In the genomic region with DNA sequence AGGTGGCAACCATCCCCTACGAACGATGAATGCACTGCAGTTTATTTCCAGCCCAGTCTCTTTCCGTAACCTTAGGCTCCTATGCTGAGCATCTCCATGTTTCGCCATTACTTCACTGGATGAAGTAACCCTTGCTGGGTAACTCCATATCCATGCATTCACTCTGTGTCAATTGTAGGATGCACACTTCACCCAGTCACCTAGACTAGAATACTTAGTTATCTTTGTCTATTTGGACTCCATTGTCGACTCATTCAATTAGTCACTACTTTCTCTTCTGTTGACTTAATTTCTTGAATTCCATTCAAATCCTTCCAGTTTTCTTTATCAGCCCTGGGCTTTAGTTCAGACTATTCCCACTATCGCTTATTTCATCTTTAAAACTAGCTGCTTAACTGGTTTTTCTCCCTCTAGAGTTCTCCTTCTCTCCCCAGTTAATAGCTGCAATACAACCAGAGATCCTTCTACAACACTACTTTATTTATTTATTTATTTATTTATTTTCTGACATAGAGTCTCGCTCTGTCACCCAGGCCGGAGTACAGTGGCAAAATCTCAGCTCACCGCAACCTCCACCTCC, we compare ENCODE assay signal across 1 cellular context.
TF ChIP-seq lines count a peak whose summit lies in the region.

No MANE protein-coding gene starts in this region.

TF ChIP-seq in SK-N-SH treated with all-trans-retinoic acid at 6 μM for 48 hours, 23 proteins besides CTCF, POLR2A, EP300 and RAD21 (continued from another document):
- TF ChIP-seq, protein P1, sequence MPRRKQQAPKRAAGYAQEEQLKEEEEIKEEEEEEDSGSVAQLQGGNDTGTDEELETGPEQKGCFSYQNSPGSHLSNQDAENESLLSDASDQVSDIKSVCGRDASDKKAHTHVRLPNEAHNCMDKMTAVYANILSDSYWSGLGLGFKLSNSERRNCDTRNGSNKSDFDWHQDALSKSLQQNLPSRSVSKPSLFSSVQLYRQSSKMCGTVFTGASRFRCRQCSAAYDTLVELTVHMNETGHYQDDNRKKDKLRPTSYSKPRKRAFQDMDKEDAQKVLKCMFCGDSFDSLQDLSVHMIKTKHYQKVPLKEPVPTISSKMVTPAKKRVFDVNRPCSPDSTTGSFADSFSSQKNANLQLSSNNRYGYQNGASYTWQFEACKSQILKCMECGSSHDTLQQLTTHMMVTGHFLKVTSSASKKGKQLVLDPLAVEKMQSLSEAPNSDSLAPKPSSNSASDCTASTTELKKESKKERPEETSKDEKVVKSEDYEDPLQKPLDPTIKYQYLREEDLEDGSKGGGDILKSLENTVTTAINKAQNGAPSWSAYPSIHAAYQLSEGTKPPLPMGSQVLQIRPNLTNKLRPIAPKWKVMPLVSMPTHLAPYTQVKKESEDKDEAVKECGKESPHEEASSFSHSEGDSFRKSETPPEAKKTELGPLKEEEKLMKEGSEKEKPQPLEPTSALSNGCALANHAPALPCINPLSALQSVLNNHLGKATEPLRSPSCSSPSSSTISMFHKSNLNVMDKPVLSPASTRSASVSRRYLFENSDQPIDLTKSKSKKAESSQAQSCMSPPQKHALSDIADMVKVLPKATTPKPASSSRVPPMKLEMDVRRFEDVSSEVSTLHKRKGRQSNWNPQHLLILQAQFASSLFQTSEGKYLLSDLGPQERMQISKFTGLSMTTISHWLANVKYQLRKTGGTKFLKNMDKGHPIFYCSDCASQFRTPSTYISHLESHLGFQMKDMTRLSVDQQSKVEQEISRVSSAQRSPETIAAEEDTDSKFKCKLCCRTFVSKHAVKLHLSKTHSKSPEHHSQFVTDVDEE (CRISPR knock-in tag; IDR thresholded peaks at IDR 0.05) = no peak
- TF ChIP-seq ZFP30 (CRISPR knock-in tag; IDR thresholded peaks at IDR 0.05) (no peak), ZFP3 (CRISPR knock-in tag; IDR thresholded peaks at IDR 0.05) (no peak), TOX (CRISPR knock-in tag; IDR thresholded peaks at IDR 0.05; ENCODE audit: borderline replicate concordance) (no peak), ESRRG (CRISPR knock-in tag; IDR thresholded peaks at IDR 0.05) (no peak), ZNF565 (CRISPR knock-in tag; conservative IDR thresholded peaks at IDR 0.05; ENCODE audit: low read depth) (no peak), CSDC2 (CRISPR knock-in tag; IDR thresholded peaks at IDR 0.05) (no peak), TCF4 (CRISPR knock-in tag; IDR thresholded peaks at IDR 0.05; ENCODE audit: borderline replicate concordance) (no peak), ZC3H10 (CRISPR knock-in tag; IDR thresholded peaks at IDR 0.05) (no peak)
- TF ChIP-seq, protein P2, sequence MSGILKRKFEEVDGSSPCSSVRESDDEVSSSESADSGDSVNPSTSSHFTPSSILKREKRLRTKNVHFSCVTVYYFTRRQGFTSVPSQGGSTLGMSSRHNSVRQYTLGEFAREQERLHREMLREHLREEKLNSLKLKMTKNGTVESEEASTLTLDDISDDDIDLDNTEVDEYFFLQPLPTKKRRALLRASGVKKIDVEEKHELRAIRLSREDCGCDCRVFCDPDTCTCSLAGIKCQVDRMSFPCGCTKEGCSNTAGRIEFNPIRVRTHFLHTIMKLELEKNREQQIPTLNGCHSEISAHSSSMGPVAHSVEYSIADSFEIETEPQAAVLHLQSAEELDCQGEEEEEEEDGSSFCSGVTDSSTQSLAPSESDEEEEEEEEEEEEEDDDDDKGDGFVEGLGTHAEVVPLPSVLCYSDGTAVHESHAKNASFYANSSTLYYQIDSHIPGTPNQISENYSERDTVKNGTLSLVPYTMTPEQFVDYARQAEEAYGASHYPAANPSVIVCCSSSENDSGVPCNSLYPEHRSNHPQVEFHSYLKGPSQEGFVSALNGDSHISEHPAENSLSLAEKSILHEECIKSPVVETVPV (CRISPR knock-in tag; IDR thresholded peaks at IDR 0.05) = no peak
- TF ChIP-seq, protein P3, sequence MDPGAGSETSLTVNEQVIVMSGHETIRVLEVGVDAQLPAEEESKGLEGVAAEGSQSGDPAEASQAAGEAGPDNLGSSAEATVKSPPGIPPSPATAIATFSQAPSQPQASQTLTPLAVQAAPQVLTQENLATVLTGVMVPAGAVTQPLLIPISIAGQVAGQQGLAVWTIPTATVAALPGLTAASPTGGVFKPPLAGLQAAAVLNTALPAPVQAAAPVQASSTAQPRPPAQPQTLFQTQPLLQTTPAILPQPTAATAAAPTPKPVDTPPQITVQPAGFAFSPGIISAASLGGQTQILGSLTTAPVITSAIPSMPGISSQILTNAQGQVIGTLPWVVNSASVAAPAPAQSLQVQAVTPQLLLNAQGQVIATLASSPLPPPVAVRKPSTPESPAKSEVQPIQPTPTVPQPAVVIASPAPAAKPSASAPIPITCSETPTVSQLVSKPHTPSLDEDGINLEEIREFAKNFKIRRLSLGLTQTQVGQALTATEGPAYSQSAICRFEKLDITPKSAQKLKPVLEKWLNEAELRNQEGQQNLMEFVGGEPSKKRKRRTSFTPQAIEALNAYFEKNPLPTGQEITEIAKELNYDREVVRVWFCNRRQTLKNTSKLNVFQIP (CRISPR knock-in tag; IDR thresholded peaks at IDR 0.05; ENCODE audit: borderline replicate concordance, low read depth) = no peak
